20 cellular contexts compared by ENCODE assay signal in genomic region chrX:148448686-148449085, GRCh38. TPM values are rescaled to one million over a fixed set of nuclear protein-coding genes. Genes with fewer than 3 reads are reported as not detected.
DNase-seq lines count a peak whose midpoint lies in the region; ATAC-seq, FAIRE-seq and TF ChIP-seq lines count a peak whose summit lies in the region.
"Had no signal": no experiment of that assay in that cellular context is flagged by ENCODE, and none has a peak within 500 bp of the region (broad histone marks: within the 10 kb centered on the region; RNA-seq: fewer than 3 reads in every experiment).

No MANE protein-coding gene starts in this region.

- H3K27me3 Mint-ChIP-seq in naive B cell = peaks cover 0 to 13% (median 9%) of the 10 kb centered on the region in 3 donors
- H3K27me3 Mint-ChIP-seq in endodermal cell (ENCODE audit: insufficient read depth) = no peaks in the 10 kb centered on the region
- peaks cover 0 to 1% (median 0%) of the 10 kb centered on the region in 3 donors for H3K27me3 Mint-ChIP-seq in CD14-positive monocyte (ENCODE audit: low read depth in 3 of 3)

- peak; percentile 67 to 74 for ATAC-seq in naive B cell (ENCODE audit: low read depth in 2 of 2)
- ATAC-seq: CD8-positive, alpha-beta T cell had no signal

- TF ChIP-seq CTCF in GM12865 (IDR thresholded peaks at IDR 0.05; ENCODE audit: insufficient read depth, low read depth, low read length, missing control alignments) (no peak), endodermal cell (conservative IDR thresholded peaks at IDR 0.05) (no peak), CD14-positive monocyte (IDR thresholded peaks at IDR 0.05) (no peak)

- H3K27ac Mint-ChIP-seq in naive B cell (peak overlapping the region in 1 of 6 donors; percentile 3), endodermal cell (no peak overlapping the region), CD14-positive monocyte (no peak overlapping the region)
- H3K27ac Mint-ChIP-seq: CD8-positive, alpha-beta T cell had no signal

- H3K4me3 ChIP-seq in GM12865 (ENCODE audit: low read depth, low read length) (no peak overlapping the region), endodermal cell (ENCODE audit: low read length) (no peak overlapping the region)
- H3K4me3 ChIP-seq: MG63 had no signal

- H3K9me3 Mint-ChIP-seq in naive B cell = peaks cover 0 to 6% (median 0%) of the 10 kb centered on the region in 7 donors
- H3K9me3 Mint-ChIP-seq in endodermal cell = peaks cover 41% of the 10 kb centered on the region
- peaks cover 0 to 2% (median 0%) of the 10 kb centered on the region in 7 donors for H3K9me3 Mint-ChIP-seq in CD14-positive monocyte
- H3K9me3 Mint-ChIP-seq: CD8-positive, alpha-beta T cell had no signal

- no peaks in the 10 kb centered on the region for H3K4me1 ChIP-seq in endodermal cell (ENCODE audit: control insufficient read depth, insufficient read depth, low read length)

- no peaks in the 10 kb centered on the region for H3K27me3 ChIP-seq in endodermal cell (ENCODE audit: control insufficient read depth, insufficient read depth, low read length, poor library complexity, severe bottlenecking)
- H3K27me3 ChIP-seq: MG63 had no signal

- H3K4me1 Mint-ChIP-seq in naive B cell (peaks cover 12 to 15% (median 13%) of the 10 kb centered on the region in 3 donors), endodermal cell (no peaks in the 10 kb centered on the region), CD14-positive monocyte (no peaks in the 10 kb centered on the region)

- no peaks in the 10 kb centered on the region for H3K9me3 ChIP-seq in endodermal cell (ENCODE audit: control insufficient read depth, low read length)
- H3K9me3 ChIP-seq: MG63 had no signal

- no peak overlapping the region for H3K27ac ChIP-seq in endodermal cell (ENCODE audit: low read depth, low read length)
- H3K27ac ChIP-seq: KMS-11 had no signal

- FAIRE-seq in GM19239 (lab: Jason Lieb, UNC) = peak; percentile 62
- FAIRE-seq: D721Med, H54 had no signal

- peak overlapping the region in 1 of 8 donors; percentile 0 for H3K4me3 Mint-ChIP-seq in naive B cell
- no peak overlapping the region for H3K4me3 Mint-ChIP-seq in endodermal cell
- no peak overlapping the region for H3K4me3 Mint-ChIP-seq in CD14-positive monocyte
- H3K4me3 Mint-ChIP-seq: CD8-positive, alpha-beta T cell had no signal

- intact Hi-C loops in CD14-positive monocyte (cut with micrococcal nuclease) = no loop called here

- 96 to 100% methylated on average over 1 to 4 of the region's 4 CpGs for WGBS in endodermal cell (ENCODE audit: insufficient coverage in 1 of 2, insufficient read length in 1 of 2), 2 experiments

- H3K9ac ChIP-seq in endodermal cell (ENCODE audit: extremely low read depth, low read length, poor library complexity, severe bottlenecking) = no peak overlapping the region
- H3K9ac ChIP-seq: KMS-11 had no signal

- no peaks in the 10 kb centered on the region for H3K36me3 ChIP-seq in endodermal cell (ENCODE audit: control insufficient read depth, insufficient read depth, low read length)
- H3K36me3 ChIP-seq: MG63 had no signal

- DNase-seq in GM12865 (ENCODE audit: low read depth) (peak; percentile 6), GM19239 (ENCODE audit: insufficient read length, low spot score) (no peak), NCI-H187 treated with DMSO at 0.1 percent for 48 hours (lab: John Stamatoyannopoulos, UW) (peak; percentile 57), naive B cell (peak; percentile 7), NCI-H2029 (lab: John Stamatoyannopoulos, UW) (no peak), NCI-H510A treated with DMSO at 0.1 percent for 48 hours (lab: John Stamatoyannopoulos, UW) (no peak), endodermal cell (no peak), CD14-positive monocyte (ENCODE audit: low spot score) (no peak)
- DNase-seq: CD8-positive, alpha-beta T cell; DMS79 treated with DMSO at 0.1 percent for 48 hours; GDM1; MG63; NCI-H1105; NCI-H2029 treated with DMSO at 0.1 percent for 48 hours; NCI-H226; NCI-H526 treated with DMSO at 0.1 percent for 48 hours had no signal

- H3K36me3 Mint-ChIP-seq in naive B cell = no peaks in the 10 kb centered on the region
- no peaks in the 10 kb centered on the region for H3K36me3 Mint-ChIP-seq in endodermal cell (ENCODE audit: low read depth)
- no peaks in the 10 kb centered on the region for H3K36me3 Mint-ChIP-seq in CD14-positive monocyte
- H3K36me3 Mint-ChIP-seq: CD8-positive, alpha-beta T cell had no signal

RNA-seq across cellular contexts. Expression of gene AFF2, which starts 51.7 kb away (rescaled TPM):
- polyA plus RNA-seq in naive B cell (ENCODE audit: low read depth in 6 of 6) = under 1 TPM in 4 of 6 donors, not detected in 2; 0.23 to 0.82 (median 0.32) TPM
- 1 to 10 TPM; 3.7 to 5.6 TPM for total RNA-seq in endodermal cell
- polyA plus RNA-seq in endodermal cell (2013, experiment 1 of 2) = 8.0 TPM
- 8.9 TPM for polyA plus RNA-seq in endodermal cell (2013, experiment 2 of 2)
- polyA plus RNA-seq in CD14-positive monocyte = 1 to 10 TPM in 1 of 2 donors, under 1 TPM in 1; 0.70 to 1.1 TPM
- total RNA-seq: A673 had no signal

Comparison
In these comparisons a context has a peak if more than half of its experiments do, and no peak if none do; other contexts are left out.
1. DNase-seq: peak in GM12865 (single experiment), NCI-H187 treated with DMSO at 0.1 percent for 48 hours (single experiment) and naive B cell (single experiment); none in GM19239 (single experiment), NCI-H2029 (single experiment), NCI-H510A treated with DMSO at 0.1 percent for 48 hours (single experiment), endodermal cell (single experiment) and CD14-positive monocyte (single experiment).